In the genomic region with DNA sequence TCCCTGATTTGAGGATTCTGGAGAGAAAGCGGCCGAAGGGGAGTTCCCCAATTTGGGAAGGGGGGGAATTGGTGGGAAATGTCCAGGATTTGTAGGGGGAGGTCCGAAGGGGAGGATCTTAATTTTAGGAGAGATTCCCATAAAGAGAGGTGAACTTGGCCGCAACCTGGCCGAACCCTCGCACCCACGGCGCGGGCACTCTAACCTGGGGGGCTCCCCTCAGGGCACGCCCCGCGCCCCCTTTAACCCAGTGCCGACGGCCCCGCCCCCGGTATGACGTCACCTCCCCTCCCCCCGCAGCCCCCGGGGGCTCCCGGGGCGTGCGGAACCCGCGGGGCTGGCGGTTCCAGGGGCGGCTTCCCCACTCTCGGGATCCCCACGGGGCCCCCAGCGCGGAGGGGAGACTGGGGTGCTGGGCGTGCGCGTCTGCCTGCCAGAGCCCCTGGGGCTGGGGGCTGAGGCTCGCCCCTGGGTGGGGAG, we compare ENCODE assay signal across 9 cellular contexts. TPM values are rescaled to one million over a fixed set of nuclear protein-coding genes. Genes with fewer than 3 reads are reported as not detected.
DNase-seq lines count a peak whose midpoint lies in the region; ATAC-seq, FAIRE-seq and TF ChIP-seq lines count a peak whose summit lies in the region.
"Had no signal": no experiment of that assay in that cellular context is flagged by ENCODE, and none has a peak within 500 bp of the region (broad histone marks: within the 10 kb centered on the region; RNA-seq: fewer than 3 reads in every experiment).

No MANE protein-coding gene starts in this region.

- peaks cover 25% of the 10 kb centered on the region for H3K4me1 Mint-ChIP-seq in activated T-cell treated with anti-CD3 and anti-CD28 coated beads, Interleukin-2, amount 50 U/mL, for 24 hours (ENCODE audit: low read depth)

- TF ChIP-seq EP300 in GM12878 (IDR thresholded peaks at IDR 0.05; ENCODE audit: borderline replicate concordance in 1 of 2, control insufficient read depth in 1 of 2, low read depth in 2 of 2, low read length in 2 of 2) (no peak), upper lobe of left lung (IDR thresholded peaks at IDR 0.05) (no peak)

- H3K4me3 ChIP-seq in GM12878 (no peak overlapping the region), left lung (peak overlapping the region; percentile 12 to 40), upper lobe of left lung (peak overlapping the region in 3 of 4 donors; percentile 53 to 57 (median 53))

- POLR2A ChIA-PET in GM12878 (lab: Charles Lee), result interaction anchor here (1.3 to 4.2 kb wide), 2 partner anchors 9 to 17 kb away, joined by 4 to 18 read pairs; no protein-coding TSS in a partner anchor

- CTCF ChIA-PET in GM12878 (lab: Yijun Ruan, JAX), result interaction anchor here (8.6 kb wide), 1 partner anchor 17 kb away, joined by 62 read pairs; no protein-coding TSS in a partner anchor

- TF ChIP-seq POLR2A in GM12878 (IDR thresholded peaks at IDR 0.05; ENCODE audit: low read depth, low read length), result no peak
- TF ChIP-seq POLR2A in upper lobe of left lung (IDR thresholded peaks at IDR 0.05), result no peak

- TF ChIP-seq CTCF in GM12878 (IDR thresholded peaks at IDR 0.05 in 2 of 3, conservative IDR thresholded peaks at IDR 0.05 in 1 of 3; ENCODE audit: control insufficient read depth in 2 of 3, extremely low read depth in 1 of 3, insufficient read depth in 1 of 3, low read depth in 3 of 3, low read length in 3 of 3), result no peak
- TF ChIP-seq CTCF in left lung (IDR thresholded peaks at IDR 0.05), result no peak
- no peak for TF ChIP-seq CTCF in upper lobe of left lung (IDR thresholded peaks at IDR 0.05)

- RAD21 ChIA-PET in GM12878 (lab: Charles Lee; ENCODE audit: unreplicated experiment), result interaction anchor here (1.1 to 6.8 kb wide), 3 partner anchors 10 to 17 kb away, joined by 4 to 58 read pairs (median 5); no protein-coding TSS in a partner anchor

- TF ChIP-seq RAD21 in GM12878 (IDR thresholded peaks at IDR 0.05; ENCODE audit: insufficient read depth, low read depth, low read length), result no peak

- ATAC-seq in GM12878 (peak; percentile 9; the same call in 1 of the 3 replicates), left lung (no peak), upper lobe of left lung (ENCODE audit: low FRiP score in 2 of 2) (peak in 1 of 2 donors; percentile 16), HG03460 (IDR thresholded peaks at IDR 0.05; ENCODE audit: unreplicated experiment) (no peak)

- H4K20me1 ChIP-seq in GM12878 (ENCODE audit: control insufficient read depth, insufficient read depth), result no peaks in the 10 kb centered on the region

- H3K27ac ChIP-seq in GM12878 (ENCODE audit: control insufficient read depth, insufficient read depth) (no peak overlapping the region), left lung (no peak overlapping the region), upper lobe of left lung (no peak overlapping the region)

- peaks cover 75% of the 10 kb centered on the region for H3K27me3 Mint-ChIP-seq in activated T-cell treated with anti-CD3 and anti-CD28 coated beads, Interleukin-2, amount 50 U/mL, for 24 hours

- H3K9me3 ChIP-seq in GM12878 (replicated peaks; ENCODE audit: control insufficient read depth, insufficient read depth, low read length) (no peaks in the 10 kb centered on the region), left lung (no peaks in the 10 kb centered on the region), upper lobe of left lung (peaks cover 0 to 3% (median 0%) of the 10 kb centered on the region in 4 donors)

- H3K9me3 Mint-ChIP-seq in activated T-cell treated with anti-CD3 and anti-CD28 coated beads, Interleukin-2, amount 50 U/mL, for 24 hours, result no peaks in the 10 kb centered on the region

- no peaks in the 10 kb centered on the region for H3K36me3 Mint-ChIP-seq in activated T-cell treated with anti-CD3 and anti-CD28 coated beads, Interleukin-2, amount 50 U/mL, for 24 hours (ENCODE audit: low read depth)

- DNase-seq in activated T-cell treated with anti-CD3 and anti-CD28 coated beads, Interleukin-2, amount 50 U/mL, for 24 hours, result peak; percentile 36
- DNase-seq in activated T-cell treated with anti-CD3 and anti-CD28 coated beads, Interleukin-2, amount 50 U/mL, for 48 hours, result no peak
- DNase-seq in GM12878 (ENCODE audit: low read depth, low spot score) (no peak), left lung (peak in 1 of 2 donors; percentile 66), upper lobe of left lung (peak in 1 of 2 donors; percentile 81), NCI-H187 treated with DMSO at 0.1 percent for 48 hours (lab: John Stamatoyannopoulos, UW) (no peak), CD1c-positive myeloid dendritic cell (ENCODE audit: extremely low spot score) (no peak)

- H3K27ac Mint-ChIP-seq in activated T-cell treated with anti-CD3 and anti-CD28 coated beads, Interleukin-2, amount 50 U/mL, for 24 hours, result no peak overlapping the region

- no peak for FAIRE-seq in GM12878 (lab: Jason Lieb, UNC)
- FAIRE-seq: HTR-8/SVneo had no signal

- 0% methylated on average over 2 of the region's 34 CpGs for WGBS in GM12878 (ENCODE audit: insufficient coverage, insufficient replicate concordance, low lambda C conversion rate, missing lambda C conversion rate)
- 1 to 4% methylated on average over 7 to 12 of the region's 34 CpGs for WGBS in upper lobe of left lung, 2 donors

- no TSS peak for BruUV-seq in GM12878 (replicated peaks; lab: Mats Ljungman, UMichigan)

- no peaks in the 10 kb centered on the region for H3K79me2 ChIP-seq in GM12878 (ENCODE audit: control insufficient read depth, insufficient read depth, low read length)

- H2AFZ ChIP-seq in GM12878 (ENCODE audit: control insufficient read depth, low read depth, low read length), result no peak overlapping the region

- H3K4me3 Mint-ChIP-seq in activated T-cell treated with anti-CD3 and anti-CD28 coated beads, Interleukin-2, amount 50 U/mL, for 24 hours, result peak overlapping the region; percentile 63

- in situ Hi-C loops in GM12878 (cut with MboI), result no loop called here

- H3K4me1 ChIP-seq in GM12878 (ENCODE audit: control insufficient read depth, insufficient read depth, low read length) (peaks cover 16% of the 10 kb centered on the region), left lung (peaks cover 0 to 13% of the 10 kb centered on the region in 2 donors), upper lobe of left lung (peaks cover 11 to 26% (median 15%) of the 10 kb centered on the region in 4 donors)

- intact Hi-C loops in GM12878 (cut with micrococcal nuclease; ENCODE audit: unreplicated experiment) (loop anchor here (10.0 kb wide), 1 partner anchor 55 kb away; no protein-coding TSS in a partner anchor), left lung (cut with DNase I) (no loop called here)

- SMC1A ChIA-PET in GM12878 (lab: Charles Lee; ENCODE audit: uncharacterized antibody, unreplicated experiment), result no interaction called here

- peak overlapping the region; percentile 33; the same call in 1 of the 2 replicates for H3K4me2 ChIP-seq in GM12878 (ENCODE audit: control insufficient read depth, insufficient read depth)

- H3K36me3 ChIP-seq in GM12878 (ENCODE audit: control insufficient read depth in 2 of 2, insufficient read depth in 2 of 2, low read length in 1 of 2) (no peaks in the 10 kb centered on the region), left lung (no peaks in the 10 kb centered on the region), upper lobe of left lung (no peaks in the 10 kb centered on the region)

- H3K27me3 ChIP-seq in GM12878 (replicated peaks in 1 of 2; ENCODE audit: control insufficient read depth in 2 of 2, insufficient read depth in 2 of 2, low read length in 1 of 2), result peaks cover 2 to 9% of the 10 kb centered on the region in 2 experiments; a peak in 2 of 4 replicates
- H3K27me3 ChIP-seq in left lung, result peaks cover 36 to 99% of the 10 kb centered on the region in 2 donors
- peaks cover 0 to 49% (median 30%) of the 10 kb centered on the region in 4 donors for H3K27me3 ChIP-seq in upper lobe of left lung

- no peak overlapping the region for H3K9ac ChIP-seq in GM12878 (ENCODE audit: control insufficient read depth, insufficient read depth, low read length)

TF ChIP-seq in GM12878, 131 proteins besides CTCF, POLR2A, EP300 and RAD21 (continues in another document):
- no peak for TF ChIP-seq DPF2 (IDR thresholded peaks at IDR 0.05)
- TF ChIP-seq ATF7 (IDR thresholded peaks at IDR 0.05; ENCODE audit: low read depth), result peak; percentile 85
- TF ChIP-seq BMI1 (IDR thresholded peaks at IDR 0.05; ENCODE audit: borderline replicate concordance), result no peak
- TF ChIP-seq PAX8 (IDR thresholded peaks at IDR 0.05), result no peak
- TF ChIP-seq RUNX3 (IDR thresholded peaks at IDR 0.05; ENCODE audit: low read length), result no peak
- no peak for TF ChIP-seq NR2C1 (IDR thresholded peaks at IDR 0.05)
- peak; percentile 22 for TF ChIP-seq MEF2B (IDR thresholded peaks at IDR 0.05; ENCODE audit: partially characterized antibody, poor library complexity, severe bottlenecking)
- TF ChIP-seq EZH2 (IDR thresholded peaks at IDR 0.05; ENCODE audit: borderline replicate concordance, control insufficient read depth, low read depth, low read length), result no peak
- TF ChIP-seq EGR1 (IDR thresholded peaks at IDR 0.05; ENCODE audit: borderline replicate concordance in 1 of 2, low read depth in 2 of 2, low read length in 2 of 2), result no peak
- no peak for TF ChIP-seq ASH2L (IDR thresholded peaks at IDR 0.05; ENCODE audit: borderline replicate concordance, low read depth)
- TF ChIP-seq JUND (IDR thresholded peaks at IDR 0.05; ENCODE audit: low read depth, low read length), result 0 out of 2 replicates have a peak, but pooled peaks have one; percentile 24
- TF ChIP-seq CREB1 (IDR thresholded peaks at IDR 0.05; ENCODE audit: low read depth), result peak; percentile 54; the same call in 1 of the 2 replicates
- no peak for TF ChIP-seq HCFC1 (IDR thresholded peaks at IDR 0.05; ENCODE audit: low read length)

RNA-seq across cellular contexts. Expression of gene PTPRS, which starts 1.1 kb away (rescaled TPM):
- 98.4 and 119 TPM in 2 replicates for total RNA-seq in GM12878 (2013; cell fraction: nucleolus; rRNA removed)
- total RNA-seq in GM12878 (2014; rRNA removed) (1.1 and 1.2 TPM in 2 replicates), GM12878 (2014; rRNA removed; fragmentation: Illumina TruSeq; extraction: Trizol) (0.64 and 0.85 TPM in 2 replicates), GM12878 (2021) (3.4 and 3.5 TPM in 2 replicates), left lung (10 to 100 TPM; 61.7 to 67.2 TPM), upper lobe of left lung (100 to 1,000 TPM in 4 of 6 donors, 10 to 100 TPM in 2; 85.6 to 325 (median 146) TPM)
- 2.1 TPM for polyA plus RNA-seq in GM12878 (2011; ENCODE audit: low read depth)
- polyA plus RNA-seq in GM12878 (2011; rRNA removed) (16.0 and 32.1 TPM in 2 replicates), GM12878 (2014; fragmentation: Illumina TruSeq; extraction: Trizol) (0.14 and 0.57 TPM in 2 replicates), GM12878 (2014; fragmentation: Nextera tagmentation; extraction: Ambion mirVana) (under 1 TPM; 0.09 to 0.23 TPM), GM12878 (2014; rRNA removed) (1.2 and 1.6 TPM in 2 replicates), GM12878 (2016; fragmentation: Nextera tagmentation; extraction: Ambion mirVana) (under 1 TPM; 0.13 to 0.57 TPM)
- polyA plus RNA-seq in GM12878 (2011; cell fraction: cytosol; rRNA removed), result 35.9 and 45.1 TPM in 2 replicates
- 194 and 236 TPM in 2 replicates for polyA plus RNA-seq in GM12878 (2011; cell fraction: nucleus; rRNA removed)
- 3.4 and 4.4 TPM in 2 replicates for polyA plus RNA-seq in GM12878 (2012)
- polyA minus RNA-seq in GM12878 (2011; rRNA and poly(A)+ RNA removed), result 71.4 and 114 TPM in 2 replicates
- polyA minus RNA-seq in GM12878 (2011; cell fraction: cytosol; rRNA and poly(A)+ RNA removed), result 59.1 and 59.7 TPM in 2 replicates
- polyA minus RNA-seq in GM12878 (2011; cell fraction: nucleus; rRNA and poly(A)+ RNA removed), result 41.0 and 72.5 TPM in 2 replicates
